ENCODE assay signal across 8 cellular contexts in the genomic region with DNA sequence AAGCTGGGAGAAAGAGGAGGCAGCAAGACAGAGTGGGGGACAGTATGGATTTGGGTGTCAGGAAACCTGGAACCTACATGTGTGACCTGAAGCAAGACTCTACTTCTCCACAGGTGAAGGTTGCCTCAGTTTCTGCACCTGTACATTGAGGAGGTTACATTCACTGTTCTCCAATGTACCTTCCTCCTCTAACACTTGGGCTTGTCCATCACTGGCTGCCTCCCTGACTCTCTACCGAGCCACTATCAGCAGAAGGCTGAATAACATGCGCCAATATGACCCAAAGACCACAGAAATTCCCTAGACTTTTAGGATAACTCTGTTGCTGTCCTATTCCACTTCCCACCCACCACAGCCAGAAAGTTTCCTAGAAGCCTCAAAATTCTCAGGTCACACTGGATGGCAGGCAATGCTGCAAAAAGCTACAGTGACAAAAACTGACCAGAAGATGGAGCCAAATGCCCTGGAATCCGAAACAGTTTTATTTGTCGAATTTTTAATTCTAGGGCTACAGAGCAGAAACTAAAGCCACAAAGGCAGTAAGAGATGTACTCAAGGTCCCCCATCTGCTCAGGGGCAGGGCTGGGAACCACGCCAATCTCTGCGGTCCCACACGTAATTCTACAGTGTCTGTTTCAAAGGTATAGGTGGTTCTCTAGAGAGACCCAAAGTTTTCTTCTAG.
DNase-seq lines count a peak whose midpoint lies in the region; ATAC-seq, FAIRE-seq and TF ChIP-seq lines count a peak whose summit lies in the region.

No MANE protein-coding gene starts in this region.

- H3K4me2 ChIP-seq in PC-3 (ENCODE audit: low read length) (no peak overlapping the region), HepG2 (ENCODE audit: low read depth, low read length) (no peak overlapping the region)

- H3K27ac ChIP-seq in PC-3 (ENCODE audit: low read length) (no peak overlapping the region), colonic mucosa (no peak overlapping the region), HepG2 (ENCODE audit: extremely low read length, insufficient read depth, low read length) (no peak overlapping the region)

- intact Hi-C loops in PC-3 (cut with micrococcal nuclease) (loop anchor here (1.0 to 10.0 kb wide), 4 partner anchors 206 to 641 kb away; no protein-coding TSS in a partner anchor), colonic mucosa (cut with DNase I) (loop anchor here (10.0 kb wide), 2 partner anchors 431 to 651 kb away; no protein-coding TSS in a partner anchor), HepG2 (cut with micrococcal nuclease; ENCODE audit: unreplicated experiment) (loop anchor here (1.0 to 10.0 kb wide), 4 partner anchors 206 to 669 kb away; no protein-coding TSS in a partner anchor)

- H3K79me2 ChIP-seq in PC-3 (ENCODE audit: low read length) = no peaks in the 10 kb centered on the region
- H3K79me2 ChIP-seq in HepG2 (ENCODE audit: insufficient read depth, low read length) = no peaks in the 10 kb centered on the region

- TF ChIP-seq CTCF in PC-3 (conservative IDR thresholded peaks at IDR 0.05; ENCODE audit: low read depth, low read length) = peak; percentile 78
- TF ChIP-seq CTCF in colonic mucosa (IDR thresholded peaks at IDR 0.05) = peak; percentile 62
- peak; percentile 77 for TF ChIP-seq CTCF in HepG2 (CRISPR knock-in tag; IDR thresholded peaks at IDR 0.05)

- POLR2A ChIA-PET in PC-3 (lab: Charles Lee; ENCODE audit: unreplicated experiment) (interaction anchor here (0.6 kb wide), 1 partner anchor 658 kb away, joined by 4 read pairs; no protein-coding TSS in a partner anchor), HepG2 (lab: Yijun Ruan, JAX) (no interaction called here)

- H3K36me3 ChIP-seq in PC-3 (ENCODE audit: low read depth, low read length) (no peaks in the 10 kb centered on the region), colonic mucosa (no peaks in the 10 kb centered on the region), HepG2 (replicated peaks in 1 of 2; ENCODE audit: control insufficient read depth in 1 of 2, insufficient read depth in 2 of 2, low read length in 2 of 2) (no peaks in the 10 kb centered on the region)

- peak; percentile 81 for FAIRE-seq in HepG2 (lab: Jason Lieb, UNC)

- H3K27me3 ChIP-seq in PC-3 (ENCODE audit: low read length) = peaks cover 16% of the 10 kb centered on the region
- H3K27me3 ChIP-seq in colonic mucosa = no peaks in the 10 kb centered on the region
- H3K27me3 ChIP-seq in HepG2 (ENCODE audit: control insufficient read depth in 1 of 2, insufficient read depth in 2 of 2, low read length in 2 of 2) = peaks cover 2 to 22% of the 10 kb centered on the region in 2 experiments; a peak in 4 of 5 replicates

- BruUV-seq in PC-3 (replicated peaks; lab: Mats Ljungman, UMichigan) (no TSS peak), HepG2 (replicated peaks; lab: Mats Ljungman, UMichigan) (no TSS peak)

- WGBS in HepG2 (ENCODE audit: low lambda C conversion rate) = 4% methylated on average over 7 of the region's 7 CpGs

- H3K4me3 ChIP-seq in PC-3 (ENCODE audit: low read length) (no peak overlapping the region), colonic mucosa (no peak overlapping the region), HepG2 (replicated peaks in 1 of 3; ENCODE audit: insufficient read depth in 1 of 3, low read depth in 2 of 3, low read length in 3 of 3) (no peak overlapping the region)

- H2AFZ ChIP-seq in PC-3 (ENCODE audit: low read length) (no peak overlapping the region), HepG2 (ENCODE audit: low read length) (no peak overlapping the region)

- no peaks in the 10 kb centered on the region for H3F3A ChIP-seq in PC-3 (ENCODE audit: low read length, unreplicated experiment)

- ATAC-seq in GM18502 (IDR thresholded peaks at IDR 0.05; ENCODE audit: poor library complexity, unreplicated experiment) (peak; percentile 64), HG03354 (IDR thresholded peaks at IDR 0.05; ENCODE audit: poor library complexity, severe bottlenecking, unreplicated experiment) (peak; percentile 68), PC-3 (peak; percentile 59), HepG2 (peak; percentile 82), GM21576 (IDR thresholded peaks at IDR 0.05; ENCODE audit: unreplicated experiment) (no peak), GM18873 (IDR thresholded peaks at IDR 0.05; ENCODE audit: low FRiP score, unreplicated experiment) (no peak)

- DNase-seq in COR-L47 (lab: John Stamatoyannopoulos, UW) (peak; percentile 39), PC-3 (peak; percentile 69), colonic mucosa (no peak), HepG2 (ENCODE audit: low spot score) (peak; percentile 25)

- TF ChIP-seq RAD21 in HepG2 (CRISPR knock-in tag; IDR thresholded peaks at IDR 0.05) = peak; percentile 43; the same call in 1 of the 2 replicates

- in situ Hi-C loops in HepG2 (cut with HindIII; ENCODE audit: extremely low pct_ligation_motif_present, low pct_unique_long_range_greater_than_20kb) = loop anchor here (10.0 kb wide), 2 partner anchors 201 to 651 kb away; no protein-coding TSS in a partner anchor

- no peaks in the 10 kb centered on the region for H3K9me2 ChIP-seq in PC-3 (replicated peaks; ENCODE audit: low read length)

- CTCF ChIA-PET in PC-3 (lab: Charles Lee) (interaction anchor here (0.7 to 1.1 kb wide), 2 partner anchors 430 to 486 kb away, joined by 4 to 5 read pairs; no protein-coding TSS in a partner anchor), HepG2 (lab: Yijun Ruan, JAX; ENCODE audit: low intra/inter-chr PET ratio, low total read pairs) (interaction anchor here (1.5 to 1.8 kb wide), 3 partner anchors 206 to 666 kb away, joined by 5 to 10 read pairs (median 8); no protein-coding TSS in a partner anchor)

- TF ChIP-seq EP300 in HepG2 (IDR thresholded peaks at IDR 0.05; ENCODE audit: low read depth in 2 of 2, low read length in 2 of 2) = no peak
- no peak for TF ChIP-seq EP300 in HepG2 (CRISPR knock-in tag; IDR thresholded peaks at IDR 0.05; ENCODE audit: borderline replicate concordance)

- H3K9ac ChIP-seq in PC-3 (ENCODE audit: low read length) (no peak overlapping the region), colonic mucosa (ENCODE audit: low read depth in 2 of 2, low read length in 2 of 2) (no peak overlapping the region), HepG2 (ENCODE audit: insufficient read depth, low read depth, low read length) (no peak overlapping the region)

- TF ChIP-seq POLR2A in HepG2 (IDR thresholded peaks at IDR 0.05; ENCODE audit: insufficient read depth in 1 of 2, low read depth in 2 of 2, low read length in 2 of 2) = no peak

- H3K9me3 ChIP-seq in PC-3 (ENCODE audit: low read length) (no peaks in the 10 kb centered on the region), colonic mucosa (no peaks in the 10 kb centered on the region), HepG2 (ENCODE audit: low read length) (no peaks in the 10 kb centered on the region)

- H4K20me1 ChIP-seq in PC-3 (ENCODE audit: low read length) (no peaks in the 10 kb centered on the region), HepG2 (ENCODE audit: insufficient read depth, low read length) (no peaks in the 10 kb centered on the region)

- H3K4me1 ChIP-seq in PC-3 (ENCODE audit: insufficient read depth, low read length) = no peaks in the 10 kb centered on the region
- H3K4me1 ChIP-seq in colonic mucosa = no peaks in the 10 kb centered on the region
- no peaks in the 10 kb centered on the region for H3K4me1 ChIP-seq in HepG2 (ENCODE audit: insufficient read depth, low read length)

TF ChIP-seq in HepG2, 621 proteins besides CTCF, POLR2A, EP300 and RAD21:
- TF ChIP-seq STAG1 (CRISPR knock-in tag; IDR thresholded peaks at IDR 0.05) (peak; percentile 83), SMC3 (IDR thresholded peaks at IDR 0.05; ENCODE audit: low read length) (peak; percentile 57), ZNF761 (CRISPR knock-in tag; conservative IDR thresholded peaks at IDR 0.05) (no peak), ZBTB8A (CRISPR knock-in tag; IDR thresholded peaks at IDR 0.05; ENCODE audit: borderline replicate concordance, low read depth) (no peak)

Comparison
In these comparisons a context has a peak if more than half of its experiments do, and no peak if none do; other contexts are left out.
1. ATAC-seq: peak in GM18502 (single experiment), HG03354 (single experiment), PC-3 (single experiment) and HepG2 (single experiment); none in GM21576 (single experiment) and GM18873 (single experiment).
2. Peak in every context shown above with its lines, with median percentiles within 50 percentile points of each other: CTCF ChIP-seq.